In genomic region chr9:109107402-109108240, GRCh38 we compare ENCODE assay signal across 8 cellular contexts. TPM values are rescaled to one million over a fixed set of nuclear protein-coding genes. Genes with fewer than 3 reads are reported as not detected.
DNase-seq lines count a peak whose midpoint lies in the region; ATAC-seq and TF ChIP-seq lines count a peak whose summit lies in the region.

No MANE protein-coding gene starts in this region.

- H2AFZ ChIP-seq in PC-9 = no peak overlapping the region
- peak overlapping the region; percentile 49 for H2AFZ ChIP-seq in osteoblast (ENCODE audit: low read length)

- peaks cover 47% of the 10 kb centered on the region for H3K36me3 Mint-ChIP-seq in Caco-2 (ENCODE audit: insufficient read depth, unreplicated experiment)

- H3K4me1 ChIP-seq in Caco-2 = peaks cover 66% of the 10 kb centered on the region
- H3K4me1 ChIP-seq in PC-9 (replicated peaks; ENCODE audit: insufficient read depth) = peaks cover 70% of the 10 kb centered on the region
- H3K4me1 ChIP-seq in effector memory CD4-positive, alpha-beta T cell (ENCODE audit: control insufficient read depth, insufficient read depth, low read length, poor library complexity, severe bottlenecking) = peaks cover 35% of the 10 kb centered on the region
- peaks cover 50% of the 10 kb centered on the region for H3K4me1 ChIP-seq in osteoblast (ENCODE audit: insufficient read depth, low read length)

- H3K36me3 ChIP-seq in Caco-2 (ENCODE audit: control insufficient read depth, insufficient read depth, low read length) (no peaks in the 10 kb centered on the region), PC-9 (ENCODE audit: low read depth) (peaks cover 30% of the 10 kb centered on the region), osteoblast (ENCODE audit: insufficient read depth, low read length) (peaks cover 5% of the 10 kb centered on the region)
- H3K36me3 ChIP-seq in effector memory CD4-positive, alpha-beta T cell (ENCODE audit: control insufficient read depth, insufficient read depth, low read length) = peaks cover 6% of the 10 kb centered on the region

- peak overlapping the region; percentile 38 for H3K4me3 Mint-ChIP-seq in Caco-2 (ENCODE audit: unreplicated experiment)

- no peak for ATAC-seq in GM19463 (IDR thresholded peaks at IDR 0.05; ENCODE audit: unreplicated experiment)
- no peak for ATAC-seq in GM18519 (IDR thresholded peaks at IDR 0.05; ENCODE audit: low FRiP score, unreplicated experiment)
- no peak for ATAC-seq in GM18505 (IDR thresholded peaks at IDR 0.05; ENCODE audit: unreplicated experiment)
- no peak for ATAC-seq in HG02588 (IDR thresholded peaks at IDR 0.05; ENCODE audit: unreplicated experiment)

- TF ChIP-seq CTCF in Caco-2 (IDR thresholded peaks at IDR 0.05; ENCODE audit: insufficient read depth in 1 of 2, low read depth in 1 of 2, low read length in 1 of 2, severe bottlenecking in 1 of 2, unreplicated experiment in 1 of 2) (no peak), PC-9 (conservative IDR thresholded peaks at IDR 0.05) (no peak), osteoblast (IDR thresholded peaks at IDR 0.05; ENCODE audit: extremely low read depth, low read depth, low read length) (no peak)

- H3K79me2 ChIP-seq in PC-9 (ENCODE audit: low read depth) (peaks cover 98% of the 10 kb centered on the region), osteoblast (ENCODE audit: insufficient read depth, low read length) (peaks cover 86% of the 10 kb centered on the region)

- H3K9me2 ChIP-seq in PC-9 (ENCODE audit: insufficient read depth) = no peaks in the 10 kb centered on the region

- POLR2A ChIA-PET in Caco-2 (lab: Charles Lee) = no interaction called here
- POLR2A ChIA-PET in PC-9 (lab: Charles Lee; ENCODE audit: unreplicated experiment) = interaction anchor here (0.6 kb wide), 2 partner anchors 11 to 238 kb away, joined by 3 to 7 read pairs; no protein-coding TSS in a partner anchor

- H3K27ac ChIP-seq in PC-9 = peak overlapping the region; percentile 62
- peak overlapping the region; percentile 30 for H3K27ac ChIP-seq in effector memory CD4-positive, alpha-beta T cell (ENCODE audit: insufficient read depth, low read length, poor library complexity, severe bottlenecking)
- H3K27ac ChIP-seq in osteoblast (ENCODE audit: low read depth, low read length) = peak overlapping the region; percentile 81

- H3K27me3 ChIP-seq in Caco-2 (replicated peaks; ENCODE audit: control insufficient read depth, insufficient read depth, low read length) = no peaks in the 10 kb centered on the region
- H3K27me3 ChIP-seq in PC-9 (ENCODE audit: insufficient read depth, low read depth) = no peaks in the 10 kb centered on the region
- H3K27me3 ChIP-seq in effector memory CD4-positive, alpha-beta T cell (replicated peaks; ENCODE audit: control insufficient read depth, insufficient read depth, low read length, poor library complexity, severe bottlenecking) = no peaks in the 10 kb centered on the region
- no peaks in the 10 kb centered on the region for H3K27me3 ChIP-seq in osteoblast (ENCODE audit: insufficient read depth, low read length)

- H3K9me3 ChIP-seq in Caco-2 (no peaks in the 10 kb centered on the region), PC-9 (ENCODE audit: insufficient read depth, low read depth) (peaks cover 9% of the 10 kb centered on the region; the same call in 1 of the 2 replicates), osteoblast (ENCODE audit: low read depth, low read length) (no peaks in the 10 kb centered on the region)
- H3K9me3 ChIP-seq in effector memory CD4-positive, alpha-beta T cell (ENCODE audit: control insufficient read depth, low read length) = no peaks in the 10 kb centered on the region

- TF ChIP-seq POLR2A in GM18505 (IDR thresholded peaks at IDR 0.05; ENCODE audit: borderline replicate concordance, extremely low read depth, insufficient read depth, insufficient read length) = no peak

- peak overlapping the region; percentile 27 for H3K4me2 ChIP-seq in PC-9
- H3K4me2 ChIP-seq in osteoblast (ENCODE audit: insufficient read depth, low read length) = peak overlapping the region; percentile 92

- H3K4me1 Mint-ChIP-seq in Caco-2 (ENCODE audit: low read depth, unreplicated experiment) = peaks cover 59% of the 10 kb centered on the region

- intact Hi-C loops in Caco-2 (cut with micrococcal nuclease; ENCODE audit: unreplicated experiment) = loop anchor here (1.0 kb wide), 1 partner anchor 7 kb away; no protein-coding TSS in a partner anchor
- intact Hi-C loops in PC-9 (cut with micrococcal nuclease; ENCODE audit: unreplicated experiment) = loop anchor here (10.0 kb wide), 1 partner anchor 147 kb away; no protein-coding TSS in a partner anchor

- no TSS peak for BruUV-seq in Caco-2 (replicated peaks; lab: Mats Ljungman, UMichigan)
- BruUV-seq in PC-9 (replicated peaks; lab: Mats Ljungman, UMichigan) = no TSS peak

- peak in 1 of 2 experiments; percentile 25 for DNase-seq in Caco-2
- peak; percentile 40 to 75 for DNase-seq in PC-9
- no peak for DNase-seq in effector memory CD4-positive, alpha-beta T cell
- peak; percentile 84 for DNase-seq in osteoblast (ENCODE audit: insufficient read length, low spot score, missing footprints)

- H4K20me1 ChIP-seq in PC-9 (ENCODE audit: insufficient read depth) (no peaks in the 10 kb centered on the region), osteoblast (ENCODE audit: insufficient read depth, low read length) (no peaks in the 10 kb centered on the region)

- peak overlapping the region; percentile 39 for H3K27ac Mint-ChIP-seq in Caco-2 (ENCODE audit: unreplicated experiment)

- peaks cover 12% of the 10 kb centered on the region for H3K9me3 Mint-ChIP-seq in Caco-2 (ENCODE audit: unreplicated experiment)

- H3F3A ChIP-seq in PC-9 (ENCODE audit: insufficient read depth, low read depth) = peaks cover 50% of the 10 kb centered on the region

- no peaks in the 10 kb centered on the region for H3K27me3 Mint-ChIP-seq in Caco-2 (ENCODE audit: insufficient read depth, unreplicated experiment)

- no peak overlapping the region for H3K4me3 ChIP-seq in Caco-2 (ENCODE audit: low read depth, low read length)
- no peak overlapping the region for H3K4me3 ChIP-seq in PC-9
- H3K4me3 ChIP-seq in effector memory CD4-positive, alpha-beta T cell (ENCODE audit: insufficient read depth, low read depth, low read length, poor library complexity, severe bottlenecking) = no peak overlapping the region
- H3K4me3 ChIP-seq in osteoblast (ENCODE audit: insufficient read depth, low read length) = peak overlapping the region; percentile 62

- CTCF ChIA-PET in Caco-2 (lab: Charles Lee) = interaction anchor here (0.7 kb wide), 1 partner anchor 10 kb away, joined by 4 read pairs; no protein-coding TSS in a partner anchor
- CTCF ChIA-PET in PC-9 (lab: Charles Lee) = no interaction called here

RNA-seq across cellular contexts. Expression of gene TMEM245, which starts 12.1 kb away (rescaled TPM):
- 99.2 and 110 TPM in 2 replicates for total RNA-seq in Caco-2 (2022)
- 58.7 and 60.3 TPM in 2 replicates for total RNA-seq in PC-9 (2021)
- 45.2 and 46.9 TPM in 2 replicates for total RNA-seq in osteoblast

RNA-seq across cellular contexts. Expression of gene FRRS1L, which starts 59.4 kb away (rescaled TPM):
- total RNA-seq in Caco-2 (2022) (0.30 TPM in 1 of 2 replicates, not detected in the other), PC-9 (2021) (not detected in 2 replicates), osteoblast (0.29 and 0.36 TPM in 2 replicates)

Comparison
In these comparisons a context has a peak if more than half of its experiments do, and no peak if none do; other contexts are left out.
1. DNase-seq: peak in PC-9 (2 of 2) and osteoblast (single experiment); none in effector memory CD4-positive, alpha-beta T cell (0 of 3).
2. H3K27ac ChIP-seq: peak in every context shown above with its lines; median percentile 81 in osteoblast; 62 in PC-9; 30 in effector memory CD4-positive, alpha-beta T cell.